In genomic region chr1:212698467-212699103, GRCh38 we compare ENCODE assay signal across 8 cellular contexts. TPM values are rescaled to one million over a fixed set of nuclear protein-coding genes. Genes with fewer than 3 reads are reported as not detected.
DNase-seq lines count a peak whose midpoint lies in the region; ATAC-seq, FAIRE-seq and TF ChIP-seq lines count a peak whose summit lies in the region.

No MANE protein-coding gene starts in this region.

- intact Hi-C loops in K562 (cut with micrococcal nuclease): loop anchor here (2.0 to 10.0 kb wide), 2 partner anchors 84 to 216 kb away; no protein-coding TSS in a partner anchor

- no peak for TF ChIP-seq RAD21 in K562 (CRISPR knock-in tag; conservative IDR thresholded peaks at IDR 0.05 in 1 of 2, IDR thresholded peaks at IDR 0.05 in 1 of 2)

- no peak for TF ChIP-seq POLR2A in K562 (conservative IDR thresholded peaks at IDR 0.05)

- no peak overlapping the region for H3K27ac ChIP-seq in K562 (ENCODE audit: extremely low read depth, low read depth, low read length)

- H3K9me1 ChIP-seq in K562 (ENCODE audit: control insufficient read depth, insufficient read depth, low read length): no peaks in the 10 kb centered on the region

- 26% methylated on average over 12 of the region's 12 CpGs for WGBS in K562 (ENCODE audit: insufficient coverage, low coverage, missing lambda C conversion rate)

- no peaks in the 10 kb centered on the region for H4K20me1 ChIP-seq in K562 (replicated peaks; ENCODE audit: control insufficient read depth, insufficient read depth, low read length)

- ATAC-seq in HG02642 (IDR thresholded peaks at IDR 0.05; ENCODE audit: poor library complexity, unreplicated experiment) (peak; percentile 5), K562 (no peak)

- no peaks in the 10 kb centered on the region for H3K79me2 ChIP-seq in K562 (ENCODE audit: control insufficient read depth, insufficient read depth, low read length)

- H3K4me2 ChIP-seq in K562 (ENCODE audit: insufficient read depth, low read length): peak overlapping the region; percentile 83

- peaks cover 19 to 23% of the 10 kb centered on the region in 2 experiments for H3K4me1 ChIP-seq in K562 (replicated peaks in 1 of 2; ENCODE audit: control insufficient read depth in 2 of 2, insufficient read depth in 2 of 2, low read length in 2 of 2)

- no TSS peak for BruUV-seq in K562 (replicated peaks; lab: Mats Ljungman, UMichigan)

- H3K27me3 ChIP-seq in K562 (ENCODE audit: control insufficient read depth in 2 of 2, insufficient read depth in 2 of 2, low read length in 2 of 2): peaks cover 56 to 59% of the 10 kb centered on the region in 2 experiments

- peak overlapping the region; percentile 86 for H2AFZ ChIP-seq in K562 (ENCODE audit: low read depth, low read length)

- CTCF ChIA-PET in K562 (lab: Yijun Ruan, JAX; ENCODE audit: low intra/inter-chr PET ratio): interaction anchor here (1.1 to 2.0 kb wide), 2 partner anchors 84 to 297 kb away, joined by 6 to 12 read pairs; no protein-coding TSS in a partner anchor

- POLR2A ChIA-PET in K562 (lab: Yijun Ruan, JAX): interaction anchor here (0.5 to 1.9 kb wide), 4 partner anchors 34 to 270 kb away, joined by 3 to 4 read pairs (median 3); partner anchors contain the start of gene ATF3

- peaks cover 14% of the 10 kb centered on the region for H3K4me1 Mint-ChIP-seq in neural crest cell

- peak overlapping the region; percentile 23 to 87; a peak in 3 of 4 replicates for H3K9ac ChIP-seq in K562 (ENCODE audit: insufficient read depth in 1 of 2, low read depth in 2 of 2, low read length in 2 of 2)

- FAIRE-seq in K562 (lab: Jason Lieb, UNC) (peak; percentile 6), HTR-8/SVneo (lab: Jason Lieb, UNC) (no peak)

- no peak overlapping the region for H3K27ac Mint-ChIP-seq in neural crest cell (ENCODE audit: unreplicated experiment)

- H3K36me3 Mint-ChIP-seq in neural crest cell (ENCODE audit: low read depth): no peaks in the 10 kb centered on the region

- no peak for TF ChIP-seq EP300 in K562 (IDR thresholded peaks at IDR 0.05; ENCODE audit: low read length)

- no peaks in the 10 kb centered on the region for H3K36me3 ChIP-seq in K562 (ENCODE audit: control insufficient read depth, insufficient read depth, low read length)

- no peak for DNase-seq in GM13977 (ENCODE audit: low spot score)
- no peak for DNase-seq in K562 (ENCODE audit: extremely low read depth in 1 of 4, low spot score in 3 of 4)
- no peak for DNase-seq in neural crest cell (ENCODE audit: low read depth, low spot score)
- DNase-seq in SIG-M5 treated with dmso at 0.1 percent for 504 hours (lab: John Stamatoyannopoulos, UW; ENCODE audit: unreplicated experiment): no peak
- no peak for DNase-seq in HTR-8/SVneo (ENCODE audit: insufficient read length, low spot score)
- DNase-seq in LoVo (ENCODE audit: low spot score): no peak
- no peak for DNase-seq in dermis blood vessel endothelial cell

- H3K27me3 Mint-ChIP-seq in neural crest cell (ENCODE audit: low read depth): peaks cover 93% of the 10 kb centered on the region

- no peaks in the 10 kb centered on the region for H3K9me3 ChIP-seq in K562 (replicated peaks; ENCODE audit: control insufficient read depth, insufficient read depth, low read depth, low read length)

- peak overlapping the region; percentile 82 for H3K4me3 Mint-ChIP-seq in neural crest cell

- TF ChIP-seq CTCF in GM13977 (IDR thresholded peaks at IDR 0.05; ENCODE audit: extremely low read depth, insufficient read depth, missing control alignments) (peak; percentile 37), K562 (IDR thresholded peaks at IDR 0.05 in 2 of 3, conservative IDR thresholded peaks at IDR 0.05 in 1 of 3; ENCODE audit: insufficient read depth in 2 of 3, low read depth in 1 of 3, low read length in 3 of 3) (no peak), neural crest cell (conservative IDR thresholded peaks at IDR 0.05) (no peak)

- H3K4me3 ChIP-seq in K562: peak overlapping the region; percentile 46

- no peaks in the 10 kb centered on the region for H3K9me3 Mint-ChIP-seq in neural crest cell

- in situ Hi-C loops in GM13977 (cut with MboI; ENCODE audit: low pct_unique_long_range_greater_than_20kb, low sequenced_read_pairs, unreplicated experiment): no loop called here
- in situ Hi-C loops in K562 (cut with MboI): no loop called here

TF ChIP-seq in K562, 482 proteins besides CTCF, POLR2A, EP300 and RAD21 (continues in another document):
- TF ChIP-seq ZHX1 (conservative IDR thresholded peaks at IDR 0.05; ENCODE audit: low read length): no peak
- TF ChIP-seq ZNF140 (CRISPR knock-in tag; IDR thresholded peaks at IDR 0.05): no peak
- TF ChIP-seq PTBP1 (IDR thresholded peaks at IDR 0.05; ENCODE audit: low read depth, low read length): no peak
- TF ChIP-seq RREB1 (CRISPR knock-in tag; IDR thresholded peaks at IDR 0.05): 0 out of 2 replicates have a peak, but pooled peaks have one; percentile 18

RNA-seq across cellular contexts. Expression of gene BATF3, which starts 1.1 kb away (rescaled TPM):
- 1.7 and 2.4 TPM in 2 replicates for total RNA-seq in K562 (2011; cell fraction: chromatin; rRNA removed; ENCODE audit: low replicate concordance)
- total RNA-seq in K562 (2011; cell fraction: nucleolus; rRNA removed): 1.3 and 1.6 TPM in 2 replicates
- total RNA-seq in K562 (2011; cell fraction: nucleoplasm; rRNA removed): 1.2 and 2.6 TPM in 2 replicates
- total RNA-seq in K562 (2014; rRNA removed): 3.4 and 3.6 TPM in 2 replicates
- total RNA-seq in K562 (2014; rRNA removed; fragmentation: Illumina TruSeq; extraction: Trizol): 0.96 and 1.1 TPM in 2 replicates
- total RNA-seq in K562 (2015; rRNA removed; fragmentation: Illumina TruSeq; extraction: Trizol): 0.40 and 0.57 TPM in 2 replicates
- 2.0 and 3.8 TPM in 2 replicates for total RNA-seq in K562 (2021)
- polyA plus RNA-seq in K562 (2011; rRNA removed): 0.93 and 2.0 TPM in 2 replicates
- polyA plus RNA-seq in K562 (2011; cell fraction: cytosol; rRNA removed): 0.68 and 4.4 TPM in 2 replicates
- 0.48 and 0.71 TPM in 2 replicates for polyA plus RNA-seq in K562 (2011; cell fraction: nucleus; rRNA removed)
- polyA plus RNA-seq in K562 (2012): 1.9 and 8.3 TPM in 2 replicates
- 2.7 and 3.1 TPM in 2 replicates for polyA plus RNA-seq in K562 (2014; fragmentation: Illumina TruSeq; extraction: Trizol)
- under 1 TPM; 0.51 to 0.57 TPM for polyA plus RNA-seq in K562 (2014; fragmentation: Nextera tagmentation; extraction: Ambion mirVana)
- 3.8 and 5.2 TPM in 2 replicates for polyA plus RNA-seq in K562 (2014; rRNA removed)
- 0.18 and 0.25 TPM in 2 replicates for polyA minus RNA-seq in K562 (2011; rRNA and poly(A)+ RNA removed)
- polyA minus RNA-seq in K562 (2011; cell fraction: cytosol; rRNA and poly(A)+ RNA removed): 1.1 TPM in 1 of 2 replicates, not detected in the other
- polyA minus RNA-seq in K562 (2011; cell fraction: nucleus; rRNA and poly(A)+ RNA removed): 0.11 and 0.54 TPM in 2 replicates
- not detected in 2 replicates for total RNA-seq in neural crest cell
- 1.7 and 2.4 TPM in 2 replicates for total RNA-seq in dermis blood vessel endothelial cell
